In genomic region chr20:49700411-49701185, GRCh38 we compare ENCODE assay signal across 9 cellular contexts. TPM values are rescaled to one million over a fixed set of nuclear protein-coding genes. Genes with fewer than 3 reads are reported as not detected.
DNase-seq lines count a peak whose midpoint lies in the region; ATAC-seq and TF ChIP-seq lines count a peak whose summit lies in the region.
"Had no signal": no experiment of that assay in that cellular context is flagged by ENCODE, and none has a peak within 500 bp of the region (broad histone marks: within the 10 kb centered on the region; RNA-seq: fewer than 3 reads in every experiment).

No MANE protein-coding gene starts in this region.

- peak overlapping the region; percentile 25 for H3K27ac Mint-ChIP-seq in activated CD4-positive, alpha-beta T cell treated with anti-CD3 and anti-CD28 coated beads, Interleukin-2, amount 10 ng/mL, durations not matched to agents 7 days and 5 days

- no peak for DNase-seq in activated CD4-positive, alpha-beta T cell treated with anti-CD3 and anti-CD28 coated beads, Interleukin-2, amount 10 ng/mL, durations not matched to agents 7 days and 5 days
- no peak for DNase-seq in activated CD4-positive, alpha-beta T cell treated with anti-CD3 and anti-CD28 coated beads, Interleukin-2, amount 50 U/mL, for 4 hours
- peak; percentile 79 for DNase-seq in fibroblast of peridontal ligament (ENCODE audit: extremely low read depth)
- DNase-seq: retina had no signal

- H3K4me1 ChIP-seq in subcutaneous abdominal adipose tissue (ENCODE audit: control insufficient read depth in 5 of 5, insufficient read depth in 5 of 5, low read length in 5 of 5) = peaks cover 3 to 49% (median 35%) of the 10 kb centered on the region in 5 donors

- no peaks in the 10 kb centered on the region for H3K9me3 ChIP-seq in subcutaneous abdominal adipose tissue (ENCODE audit: control insufficient read depth in 5 of 5, low read length in 5 of 5)

- CTCF ChIA-PET in activated CD4-positive, alpha-beta T cell treated with anti-CD3 and anti-CD28 coated beads, Interleukin-2, amount 10 ng/mL, durations not matched to agents 7 days and 5 days (lab: Charles Lee) = interaction anchor here (0.5 to 1.1 kb wide), 2 partner anchors 10 to 12 kb away, joined by 3 read pairs; no protein-coding TSS in a partner anchor

- no peak overlapping the region for H3K4me3 Mint-ChIP-seq in activated CD4-positive, alpha-beta T cell treated with anti-CD3 and anti-CD28 coated beads, Interleukin-2, amount 10 ng/mL, durations not matched to agents 7 days and 5 days

- peak; percentile 81 for ATAC-seq in SK-N-SH treated with all-trans-retinoic acid at 6 μM for 48 hours
- no peak for ATAC-seq in GM18519 (IDR thresholded peaks at IDR 0.05; ENCODE audit: low FRiP score, unreplicated experiment)
- ATAC-seq in HG02623 (IDR thresholded peaks at IDR 0.05; ENCODE audit: unreplicated experiment) = no peak
- no peak for ATAC-seq in GM19035 (IDR thresholded peaks at IDR 0.05; ENCODE audit: unreplicated experiment)

- no peaks in the 10 kb centered on the region for H3K27me3 Mint-ChIP-seq in activated CD4-positive, alpha-beta T cell treated with anti-CD3 and anti-CD28 coated beads, Interleukin-2, amount 10 ng/mL, durations not matched to agents 7 days and 5 days

- no peak overlapping the region for H3K4me3 ChIP-seq in subcutaneous abdominal adipose tissue (ENCODE audit: low read depth in 1 of 5, low read length in 5 of 5)

- POLR2A ChIA-PET in activated CD4-positive, alpha-beta T cell treated with anti-CD3 and anti-CD28 coated beads, Interleukin-2, amount 10 ng/mL, durations not matched to agents 7 days and 5 days (lab: Charles Lee) = interaction anchor here (0.7 kb wide), 1 partner anchor 68 kb away, joined by 4 read pairs; no protein-coding TSS in a partner anchor

- H3K9ac ChIP-seq in subcutaneous abdominal adipose tissue (ENCODE audit: low read length in 5 of 5) = peak overlapping the region in 2 of 5 donors; percentile 24 to 58

- no peaks in the 10 kb centered on the region for H3K36me3 Mint-ChIP-seq in activated CD4-positive, alpha-beta T cell treated with anti-CD3 and anti-CD28 coated beads, Interleukin-2, amount 10 ng/mL, durations not matched to agents 7 days and 5 days (ENCODE audit: low read depth)

- H3K36me3 ChIP-seq in subcutaneous abdominal adipose tissue (ENCODE audit: control insufficient read depth in 5 of 5, insufficient read depth in 5 of 5, low read length in 5 of 5) = no peaks in the 10 kb centered on the region

- no peaks in the 10 kb centered on the region for H3K9me3 Mint-ChIP-seq in activated CD4-positive, alpha-beta T cell treated with anti-CD3 and anti-CD28 coated beads, Interleukin-2, amount 10 ng/mL, durations not matched to agents 7 days and 5 days

- no peaks in the 10 kb centered on the region for H3K27me3 ChIP-seq in subcutaneous abdominal adipose tissue (ENCODE audit: control insufficient read depth in 5 of 5, insufficient read depth in 4 of 5, low read length in 5 of 5)

- H3K27ac ChIP-seq in subcutaneous abdominal adipose tissue (ENCODE audit: low read depth, low read length) = peak overlapping the region; percentile 77

- H3K4me1 Mint-ChIP-seq in activated CD4-positive, alpha-beta T cell treated with anti-CD3 and anti-CD28 coated beads, Interleukin-2, amount 10 ng/mL, durations not matched to agents 7 days and 5 days = peaks cover 44% of the 10 kb centered on the region

TF ChIP-seq in SK-N-SH treated with all-trans-retinoic acid at 6 μM for 48 hours, 23 proteins besides CTCF, POLR2A, EP300 and RAD21:
- TF ChIP-seq CSDC2 (CRISPR knock-in tag; IDR thresholded peaks at IDR 0.05) (no peak), ZC3H10 (CRISPR knock-in tag; IDR thresholded peaks at IDR 0.05) (no peak), ARNTL (CRISPR knock-in tag; IDR thresholded peaks at IDR 0.05; ENCODE audit: borderline replicate concordance, low read depth) (no peak), SNAI2 (CRISPR knock-in tag; IDR thresholded peaks at IDR 0.05) (no peak), ZFP30 (CRISPR knock-in tag; IDR thresholded peaks at IDR 0.05) (no peak), POU6F1 (CRISPR knock-in tag; IDR thresholded peaks at IDR 0.05; ENCODE audit: borderline replicate concordance, low read depth) (no peak), TSHZ2 (CRISPR knock-in tag; IDR thresholded peaks at IDR 0.05) (no peak), PATZ1 (CRISPR knock-in tag; IDR thresholded peaks at IDR 0.05; ENCODE audit: borderline replicate concordance) (no peak), ZNF565 (CRISPR knock-in tag; conservative IDR thresholded peaks at IDR 0.05; ENCODE audit: low read depth) (no peak), TOX (CRISPR knock-in tag; IDR thresholded peaks at IDR 0.05; ENCODE audit: borderline replicate concordance) (no peak), ISL1 (CRISPR knock-in tag; IDR thresholded peaks at IDR 0.05) (no peak), ZNF8 (CRISPR knock-in tag; IDR thresholded peaks at IDR 0.05) (no peak), TCF4 (CRISPR knock-in tag; IDR thresholded peaks at IDR 0.05; ENCODE audit: borderline replicate concordance) (no peak), OSR1 (CRISPR knock-in tag; IDR thresholded peaks at IDR 0.05) (no peak), CREB5 (CRISPR knock-in tag; IDR thresholded peaks at IDR 0.05; ENCODE audit: low read depth) (no peak), RARB (CRISPR knock-in tag; IDR thresholded peaks at IDR 0.05) (no peak), ZNF70 (CRISPR knock-in tag; IDR thresholded peaks at IDR 0.05) (no peak), ZFP3 (CRISPR knock-in tag; IDR thresholded peaks at IDR 0.05) (no peak), ESRRG (CRISPR knock-in tag; IDR thresholded peaks at IDR 0.05) (no peak)
TF ChIP-seq in SK-N-SH treated with all-trans-retinoic acid at 6 μM for 48 hours: peak in this region for 0.

RNA-seq across cellular contexts. Expression of gene B4GALT5, which starts 13.1 kb away (rescaled TPM):
- 10 to 100 TPM; 11.2 to 14.3 TPM for total RNA-seq in activated CD4-positive, alpha-beta T cell treated with anti-CD3 and anti-CD28 coated beads, Interleukin-2, amount 10 ng/mL, durations not matched to agents 7 days and 5 days
